9 cellular contexts compared by ENCODE assay signal in genomic region chr9:90915693-90916092, GRCh38.
DNase-seq lines count a peak whose midpoint lies in the region; ATAC-seq and TF ChIP-seq lines count a peak whose summit lies in the region.
"Had no signal": no experiment of that assay in that cellular context is flagged by ENCODE, and none has a peak within 500 bp of the region (broad histone marks: within the 10 kb centered on the region; RNA-seq: fewer than 3 reads in every experiment).

No MANE protein-coding gene starts in this region.

- peaks cover 7% of the 10 kb centered on the region for H3K4me1 Mint-ChIP-seq in activated CD8-positive, alpha-beta memory T cell treated with anti-CD3 and anti-CD28 coated beads, Interleukin-2, amount 10 ng/mL, durations not matched to agents 7 days and 5 days

- DNase-seq in AG20443 (ENCODE audit: low spot score): peak; percentile 58
- DNase-seq in HCT116 (ENCODE audit: low read depth, low spot score): no peak
- DNase-seq in activated CD8-positive, alpha-beta memory T cell treated with anti-CD3 and anti-CD28 coated beads, Interleukin-2, amount 10 ng/mL, durations not matched to agents 7 days and 5 days: peak; percentile 58
- no peak for DNase-seq in RKO (ENCODE audit: low spot score)
- DNase-seq in psoas muscle: no peak
- no peak for DNase-seq in cerebellum (ENCODE audit: low spot score)

- WGBS in liver: 82% methylated on average over 6 of the region's 6 CpGs
- WGBS in psoas muscle, 3 donors: 73 to 84% (median 80%) methylated on average over 6 of the region's 6 CpGs

- no peak overlapping the region for H3K27ac Mint-ChIP-seq in activated CD8-positive, alpha-beta memory T cell treated with anti-CD3 and anti-CD28 coated beads, Interleukin-2, amount 10 ng/mL, durations not matched to agents 7 days and 5 days

- no peak overlapping the region for H3K4me3 Mint-ChIP-seq in activated CD8-positive, alpha-beta memory T cell treated with anti-CD3 and anti-CD28 coated beads, Interleukin-2, amount 10 ng/mL, durations not matched to agents 7 days and 5 days

- no TSS peak for BruUV-seq in HCT116 (replicated peaks; lab: Mats Ljungman, UMichigan)

- no peaks in the 10 kb centered on the region for H3K36me3 Mint-ChIP-seq in activated CD8-positive, alpha-beta memory T cell treated with anti-CD3 and anti-CD28 coated beads, Interleukin-2, amount 10 ng/mL, durations not matched to agents 7 days and 5 days

- TF ChIP-seq CTCF in HCT116 (IDR thresholded peaks at IDR 0.05 in 2 of 3, conservative IDR thresholded peaks at IDR 0.05 in 1 of 3; ENCODE audit: borderline replicate concordance in 1 of 3, insufficient read depth in 1 of 3, low read depth in 2 of 3, low read length in 2 of 3): peak; percentile 20 to 42 (median 31); a peak in 4 of 6 replicates
- TF ChIP-seq CTCF in liver (IDR thresholded peaks at IDR 0.05; ENCODE audit: low read depth, low read length, missing input control): no peak
- no peak for TF ChIP-seq CTCF in psoas muscle (IDR thresholded peaks at IDR 0.05)

- H3K9me3 Mint-ChIP-seq in activated CD8-positive, alpha-beta memory T cell treated with anti-CD3 and anti-CD28 coated beads, Interleukin-2, amount 10 ng/mL, durations not matched to agents 7 days and 5 days (ENCODE audit: low read depth): no peaks in the 10 kb centered on the region

- no peak overlapping the region for H3K4me3 ChIP-seq in HCT116 (replicated peaks in 1 of 2; ENCODE audit: low read depth in 1 of 2, low read length in 2 of 2)
- no peak overlapping the region for H3K4me3 ChIP-seq in liver (ENCODE audit: low read depth in 1 of 3, low read length in 3 of 3)
- H3K4me3 ChIP-seq in psoas muscle: no peak overlapping the region

- H3K9ac ChIP-seq in HCT116 (ENCODE audit: low read length) (no peak overlapping the region), liver (ENCODE audit: low read depth in 1 of 2, low read length in 2 of 2) (no peak overlapping the region)

- no peaks in the 10 kb centered on the region for H3K4me1 ChIP-seq in HCT116 (ENCODE audit: control insufficient read depth in 1 of 2, insufficient read depth in 2 of 2, low read length in 2 of 2)
- peaks cover 0 to 6% (median 0%) of the 10 kb centered on the region in 4 donors for H3K4me1 ChIP-seq in liver (ENCODE audit: control insufficient read depth in 4 of 4, insufficient read depth in 4 of 4, low read length in 3 of 4)
- H3K4me1 ChIP-seq in psoas muscle: peaks cover 11% of the 10 kb centered on the region

- no peaks in the 10 kb centered on the region for H3K27me3 ChIP-seq in HCT116 (ENCODE audit: insufficient read depth, low read length)
- H3K27me3 ChIP-seq in liver (ENCODE audit: control insufficient read depth in 4 of 4, insufficient read depth in 4 of 4, low read length in 3 of 4): no peaks in the 10 kb centered on the region
- H3K27me3 ChIP-seq in psoas muscle (ENCODE audit: insufficient read depth in 3 of 3, low read length in 2 of 3): no peaks in the 10 kb centered on the region
- H3K27me3 ChIP-seq: neutrophil had no signal

- H2AFZ ChIP-seq in HCT116 (ENCODE audit: low read depth, low read length, poor library complexity, severe bottlenecking): no peak overlapping the region

- H3K36me3 ChIP-seq in HCT116 (ENCODE audit: control insufficient read depth in 1 of 2, insufficient read depth in 2 of 2, low read length in 2 of 2) (no peaks in the 10 kb centered on the region), liver (ENCODE audit: control insufficient read depth in 4 of 4, insufficient read depth in 3 of 4, low read depth in 1 of 4, low read length in 3 of 4) (no peaks in the 10 kb centered on the region), psoas muscle (ENCODE audit: insufficient read depth in 1 of 2, low read depth in 1 of 2) (no peaks in the 10 kb centered on the region)
- H3K36me3 ChIP-seq: neutrophil had no signal

- intact Hi-C loops in HCT116 (cut with micrococcal nuclease) (loop anchor here (1.0 kb wide), 5 partner anchors 122 to 1063 kb away; no protein-coding TSS in a partner anchor), psoas muscle (cut with DNase I) (loop anchor here (1.0 to 10.0 kb wide), 7 partner anchors 249 to 812 kb away; no protein-coding TSS in a partner anchor)

- no peak overlapping the region for H3K4me2 ChIP-seq in HCT116 (ENCODE audit: low read length)

- TF ChIP-seq POLR2A in HCT116 (IDR thresholded peaks at IDR 0.05; ENCODE audit: borderline replicate concordance, extremely low read depth, insufficient read depth, insufficient read length): no peak

- H3K27ac ChIP-seq in HCT116 (ENCODE audit: low read depth, low read length) (no peak overlapping the region), liver (ENCODE audit: low read depth in 1 of 2, low read length in 2 of 2) (peak overlapping the region; percentile 10 to 82), psoas muscle (no peak overlapping the region)
- H3K27ac ChIP-seq: neutrophil had no signal

- peak; percentile 33; the same call in 1 of the 2 replicates for ATAC-seq in HCT116
- no peak for ATAC-seq in activated CD8-positive, alpha-beta memory T cell treated with anti-CD3 and anti-CD28 coated beads, Interleukin-2, amount 10 ng/mL, durations not matched to agents 7 days and 5 days
- no peak for ATAC-seq in psoas muscle
- no peak for ATAC-seq in GM21737 (IDR thresholded peaks at IDR 0.05; ENCODE audit: unreplicated experiment)

- H3K27me3 Mint-ChIP-seq in activated CD8-positive, alpha-beta memory T cell treated with anti-CD3 and anti-CD28 coated beads, Interleukin-2, amount 10 ng/mL, durations not matched to agents 7 days and 5 days: no peaks in the 10 kb centered on the region

- H3K9me3 ChIP-seq in HCT116 (ENCODE audit: control insufficient read depth in 1 of 2, insufficient read depth in 1 of 2, low read depth in 1 of 2, low read length in 2 of 2): no peaks in the 10 kb centered on the region
- no peaks in the 10 kb centered on the region for H3K9me3 ChIP-seq in liver (ENCODE audit: control insufficient read depth in 4 of 4, low read length in 3 of 4)
- H3K9me3 ChIP-seq in psoas muscle: no peaks in the 10 kb centered on the region
- H3K9me3 ChIP-seq: neutrophil had no signal

- no peaks in the 10 kb centered on the region for H3K9me2 ChIP-seq in HCT116 (ENCODE audit: insufficient read depth)

- H4K20me1 ChIP-seq in HCT116 (ENCODE audit: insufficient read depth): no peaks in the 10 kb centered on the region

- POLR2A ChIA-PET in HCT116 (lab: Charles Lee): no interaction called here

- no peaks in the 10 kb centered on the region for H3K79me2 ChIP-seq in HCT116 (ENCODE audit: insufficient read depth, low read length)

- CTCF ChIA-PET in HCT116 (lab: Charles Lee): interaction anchor here (0.6 to 3.9 kb wide), 22 partner anchors 9 to 1038 kb away, joined by 3 to 62 read pairs (median 4); partner anchors contain the start of gene NFIL3
- CTCF ChIA-PET in activated CD8-positive, alpha-beta memory T cell treated with anti-CD3 and anti-CD28 coated beads, Interleukin-2, amount 10 ng/mL, durations not matched to agents 7 days and 5 days (lab: Charles Lee): interaction anchor here (0.7 to 3.7 kb wide), 58 partner anchors 10 to 1079 kb away, joined by 3 to 113 read pairs (median 4); partner anchors contain the start of gene NFIL3

- RAD21 ChIA-PET in HCT116 (lab: Charles Lee; ENCODE audit: low non-redundant PET in 1 of 2, low total read pairs in 2 of 2, uncharacterized antibody in 2 of 2, unreplicated experiment in 2 of 2): interaction anchor here (1.1 to 2.2 kb wide), 4 partner anchors 510 to 811 kb away, joined by 4 to 20 read pairs (median 8); no protein-coding TSS in a partner anchor

- peak; percentile 42; the same call in 1 of the 2 replicates for TF ChIP-seq RAD21 in HCT116 (IDR thresholded peaks at IDR 0.05; ENCODE audit: low read depth)
- no peak for TF ChIP-seq RAD21 in liver (IDR thresholded peaks at IDR 0.05)

TF ChIP-seq in HCT116, 20 proteins besides CTCF, POLR2A, EP300 and RAD21:
- TF ChIP-seq SP1 (IDR thresholded peaks at IDR 0.05; ENCODE audit: low read depth): no peak
- no peak for TF ChIP-seq EZH2 (IDR thresholded peaks at IDR 0.05)
- no peak for TF ChIP-seq JUND (IDR thresholded peaks at IDR 0.05)

TF ChIP-seq in liver, 16 proteins besides CTCF, POLR2A, EP300 and RAD21 (continues in another document):
- no peak for TF ChIP-seq MAX (IDR thresholded peaks at IDR 0.05)
- TF ChIP-seq TAF1 (conservative IDR thresholded peaks at IDR 0.05): no peak
- no peak for TF ChIP-seq HNF4G (IDR thresholded peaks at IDR 0.05)
- no peak for TF ChIP-seq REST (IDR thresholded peaks at IDR 0.05)
- TF ChIP-seq SP1 (IDR thresholded peaks at IDR 0.05): no peak
- no peak for TF ChIP-seq RXRA (IDR thresholded peaks at IDR 0.05)
- TF ChIP-seq HNF4A (conservative IDR thresholded peaks at IDR 0.05): no peak
- TF ChIP-seq ATF3 (IDR thresholded peaks at IDR 0.05): no peak
- no peak for TF ChIP-seq YY1 (IDR thresholded peaks at IDR 0.05)

Comparison
In these comparisons a context has a peak if more than half of its experiments do, and no peak if none do; other contexts are left out.
1. DNase-seq: peak in AG20443 (single experiment) and activated CD8-positive, alpha-beta memory T cell treated with anti-CD3 and anti-CD28 coated beads, Interleukin-2, amount 10 ng/mL, durations not matched to agents 7 days and 5 days (single experiment); none in HCT116 (single experiment), RKO (single experiment), psoas muscle (0 of 2) and cerebellum (single experiment).
2. H3K27ac ChIP-seq: peak in liver (2 of 2); none in HCT116 (single experiment) and psoas muscle (single experiment).
3. CTCF ChIP-seq: peak in HCT116 (3 of 3); none in liver (single experiment) and psoas muscle (single experiment).